ENCODE assay signal across 11 cellular contexts in the genomic region with DNA sequence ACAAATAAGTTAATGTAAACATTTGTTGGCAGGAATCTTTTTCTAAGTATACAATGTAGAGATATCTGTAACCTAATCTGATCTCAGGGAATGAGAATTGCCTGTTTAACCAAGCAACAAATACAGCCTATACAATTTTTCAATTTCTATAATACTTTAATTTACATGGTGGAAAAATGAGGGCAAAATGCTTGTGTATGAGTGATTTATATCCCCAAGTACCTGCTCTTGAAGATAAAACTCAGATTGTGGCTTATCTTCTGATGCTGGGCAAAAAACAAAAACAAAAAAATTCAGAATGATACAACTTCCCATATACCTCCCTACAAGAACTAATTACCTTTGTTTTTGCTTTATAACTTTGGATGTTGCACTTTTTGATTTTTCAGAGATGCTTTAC. TPM values are rescaled to one million over a fixed set of nuclear protein-coding genes. Genes with fewer than 3 reads are reported as not detected.
A peak's percentile ranks its signal among the peaks of the same experiment; 100 is the strongest.
DNase-seq lines count a peak whose midpoint lies in the region; ATAC-seq and TF ChIP-seq lines count a peak whose summit lies in the region.
"Had no signal": no experiment of that assay in that cellular context is flagged by ENCODE, and none has a peak within 500 bp of the region (broad histone marks: within the 10 kb centered on the region; RNA-seq: fewer than 3 reads in every experiment).

No MANE protein-coding gene starts in this region.

- no peaks in the 10 kb centered on the region for H3K9me3 ChIP-seq in CD4-positive, alpha-beta T cell (ENCODE audit: control insufficient read depth, low read length)
- H3K9me3 ChIP-seq in HUES48 (ENCODE audit: control insufficient read depth, insufficient read depth, low read length) (no peaks in the 10 kb centered on the region), mesenchymal stem cell (ENCODE audit: control insufficient read depth, low read length) (no peaks in the 10 kb centered on the region)
- H3K9me3 ChIP-seq: adrenal gland had no signal

- POLR2A ChIA-PET in CD4-positive, alpha-beta T cell (lab: Charles Lee), result interaction anchor here (4.0 kb wide), 1 partner anchor 121 kb away, joined by 32 read pairs; a partner anchor contains a TSS

- no peak overlapping the region for H2AK5ac ChIP-seq in mesenchymal stem cell (ENCODE audit: low read length, severe bottlenecking)

- H2BK5ac ChIP-seq in mesenchymal stem cell (ENCODE audit: low read depth, low read length, poor library complexity, severe bottlenecking), result no peak overlapping the region

- no peaks in the 10 kb centered on the region for H3K27me3 Mint-ChIP-seq in CD4-positive, alpha-beta T cell
- H3K27me3 Mint-ChIP-seq in activated naive CD8-positive, alpha-beta T cell treated with anti-CD3 and anti-CD28 coated beads, Interleukin-2, amount 50 U/mL, for 24 hours, result peaks cover 2% of the 10 kb centered on the region
- H3K27me3 Mint-ChIP-seq in Calu3 (ENCODE audit: unreplicated experiment), result no peaks in the 10 kb centered on the region

- H3K4me1 ChIP-seq in HUES48 (ENCODE audit: control insufficient read depth, insufficient read depth, low read length) (peaks cover 46% of the 10 kb centered on the region), mesenchymal stem cell (ENCODE audit: control insufficient read depth, insufficient read depth, low read depth, low read length) (peaks cover 3% of the 10 kb centered on the region)

- peaks cover 65% of the 10 kb centered on the region for H3K36me3 Mint-ChIP-seq in CD4-positive, alpha-beta T cell (ENCODE audit: low read depth)
- H3K36me3 Mint-ChIP-seq in activated naive CD8-positive, alpha-beta T cell treated with anti-CD3 and anti-CD28 coated beads, Interleukin-2, amount 50 U/mL, for 24 hours (ENCODE audit: low read depth), result peaks cover 45% of the 10 kb centered on the region
- H3K36me3 Mint-ChIP-seq in Calu3 (ENCODE audit: insufficient read depth, unreplicated experiment), result peaks cover 43% of the 10 kb centered on the region

- H3K23ac ChIP-seq in mesenchymal stem cell (ENCODE audit: low read length in 2 of 2), result no peak overlapping the region

- peaks cover 2% of the 10 kb centered on the region for H3K79me1 ChIP-seq in mesenchymal stem cell (replicated peaks; ENCODE audit: low read length, poor library complexity, severe bottlenecking)

- H3K4ac ChIP-seq in mesenchymal stem cell (ENCODE audit: low read depth in 1 of 2, low read length in 2 of 2), result no peak overlapping the region

- no peak overlapping the region for H2BK15ac ChIP-seq in mesenchymal stem cell (ENCODE audit: low read depth, poor library complexity, severe bottlenecking)

- H2AFZ ChIP-seq in mesenchymal stem cell (ENCODE audit: low read depth, low read length), result no peak overlapping the region

- peak overlapping the region; percentile 97 for H3K4me3 Mint-ChIP-seq in CD4-positive, alpha-beta T cell
- peak overlapping the region; percentile 99 for H3K4me3 Mint-ChIP-seq in activated naive CD8-positive, alpha-beta T cell treated with anti-CD3 and anti-CD28 coated beads, Interleukin-2, amount 50 U/mL, for 24 hours
- H3K4me3 Mint-ChIP-seq in Calu3 (ENCODE audit: low read depth, unreplicated experiment), result no peak overlapping the region

- peak overlapping the region; percentile 99 for H3K4me3 ChIP-seq in HUES48 (ENCODE audit: low read depth, low read length)
- H3K4me3 ChIP-seq in mesenchymal stem cell (ENCODE audit: insufficient read depth in 1 of 2, low read depth in 1 of 2, low read length in 2 of 2), result peak overlapping the region in 1 of 2 experiments; percentile 88

- H3K27me3 ChIP-seq in CD4-positive, alpha-beta T cell (ENCODE audit: control insufficient read depth, insufficient read depth, low read length), result no peaks in the 10 kb centered on the region
- no peaks in the 10 kb centered on the region for H3K27me3 ChIP-seq in HUES48 (ENCODE audit: control insufficient read depth, insufficient read depth, low read length)
- H3K27me3 ChIP-seq in mesenchymal stem cell (ENCODE audit: control insufficient read depth in 1 of 2, insufficient read depth in 1 of 2, low read length in 2 of 2), result no peaks in the 10 kb centered on the region
- H3K27me3 ChIP-seq: adrenal gland had no signal

- H2BK12ac ChIP-seq in mesenchymal stem cell (ENCODE audit: low read length in 2 of 2), result no peak overlapping the region

- H3K9ac ChIP-seq in HUES48 (ENCODE audit: low read depth, low read length) (no peak overlapping the region), mesenchymal stem cell (ENCODE audit: low read length) (peak overlapping the region; percentile 99)

- H3K4me1 Mint-ChIP-seq in CD4-positive, alpha-beta T cell (ENCODE audit: low read depth), result peaks cover 86% of the 10 kb centered on the region
- peaks cover 82% of the 10 kb centered on the region for H3K4me1 Mint-ChIP-seq in activated naive CD8-positive, alpha-beta T cell treated with anti-CD3 and anti-CD28 coated beads, Interleukin-2, amount 50 U/mL, for 24 hours
- H3K4me1 Mint-ChIP-seq in Calu3 (ENCODE audit: low read depth, unreplicated experiment), result peaks cover 44% of the 10 kb centered on the region

- no peak overlapping the region for H2BK120ac ChIP-seq in mesenchymal stem cell (ENCODE audit: low read depth, low read length)

- no peak overlapping the region for H3K14ac ChIP-seq in mesenchymal stem cell (ENCODE audit: low read length in 2 of 2)

- intact Hi-C loops in CD4-positive, alpha-beta T cell (cut with DNase I, micrococcal nuclease), result loop anchor here (2.0 to 10.0 kb wide), 3 partner anchors 121 to 1589 kb away; a partner anchor contains a TSS
- intact Hi-C loops in Calu3 (cut with micrococcal nuclease; ENCODE audit: unreplicated experiment), result no loop called here

- peaks cover 17% of the 10 kb centered on the region for H3K36me3 ChIP-seq in HUES48 (ENCODE audit: control insufficient read depth, insufficient read depth, low read length)
- H3K36me3 ChIP-seq in mesenchymal stem cell (ENCODE audit: control insufficient read depth in 1 of 2, insufficient read depth in 2 of 2, low read depth in 1 of 2, low read length in 2 of 2), result peaks cover 4 to 19% of the 10 kb centered on the region in 2 experiments

- H3K27ac Mint-ChIP-seq in CD4-positive, alpha-beta T cell, result peak overlapping the region; percentile 97
- H3K27ac Mint-ChIP-seq in activated naive CD8-positive, alpha-beta T cell treated with anti-CD3 and anti-CD28 coated beads, Interleukin-2, amount 50 U/mL, for 24 hours, result no peak overlapping the region
- H3K27ac Mint-ChIP-seq in Calu3 (ENCODE audit: unreplicated experiment), result no peak overlapping the region

- no peak overlapping the region for H4K8ac ChIP-seq in mesenchymal stem cell (ENCODE audit: low read length)

- CTCF ChIA-PET in CD4-positive, alpha-beta T cell (lab: Charles Lee), result no interaction called here
- CTCF ChIA-PET in Calu3 (lab: Charles Lee), result no interaction called here

- ATAC-seq in CD4-positive, alpha-beta T cell (ENCODE audit: poor library complexity), result no peak
- no peak for ATAC-seq in activated naive CD8-positive, alpha-beta T cell treated with anti-CD3 and anti-CD28 coated beads, Interleukin-2, amount 50 U/mL, for 24 hours
- ATAC-seq in HG03354 (IDR thresholded peaks at IDR 0.05; ENCODE audit: poor library complexity, severe bottlenecking, unreplicated experiment), result no peak

- H3K18ac ChIP-seq in mesenchymal stem cell (ENCODE audit: low read depth in 1 of 2, low read length in 2 of 2), result no peak overlapping the region

- H3K27ac ChIP-seq in CD4-positive, alpha-beta T cell (ENCODE audit: low read depth, low read length), result no peak overlapping the region
- H3K27ac ChIP-seq in HUES48 (ENCODE audit: low read depth, low read length) (no peak overlapping the region), mesenchymal stem cell (ENCODE audit: low read length, poor library complexity, severe bottlenecking) (no peak overlapping the region)

- TF ChIP-seq CTCF in CD4-positive, alpha-beta T cell (IDR thresholded peaks at IDR 0.05), result no peak
- TF ChIP-seq CTCF in Calu3 (IDR thresholded peaks at IDR 0.05; ENCODE audit: unreplicated experiment), result no peak

- no TSS peak for BruUV-seq in Calu3 (replicated peaks; lab: Mats Ljungman, UMichigan)

- DNase-seq in CD4-positive, alpha-beta T cell, result no peak
- DNase-seq in activated naive CD8-positive, alpha-beta T cell treated with anti-CD3 and anti-CD28 coated beads, Interleukin-2, amount 50 U/mL, for 24 hours, result no peak
- DNase-seq in mesenchymal stem cell (no peak), DMS53 treated with DMSO at 0.1 percent for 48 hours (lab: John Stamatoyannopoulos, UW; ENCODE audit: unreplicated experiment) (no peak), Calu3 (no peak), dermis blood vessel endothelial cell (no peak)
- DNase-seq: adrenal gland, COR-L47, NCI-H446 had no signal

- no peak overlapping the region for H3K4me2 ChIP-seq in mesenchymal stem cell (ENCODE audit: low read length, poor library complexity, severe bottlenecking)

- H3K9me3 Mint-ChIP-seq in CD4-positive, alpha-beta T cell, result no peaks in the 10 kb centered on the region
- H3K9me3 Mint-ChIP-seq in activated naive CD8-positive, alpha-beta T cell treated with anti-CD3 and anti-CD28 coated beads, Interleukin-2, amount 50 U/mL, for 24 hours, result no peaks in the 10 kb centered on the region
- no peaks in the 10 kb centered on the region for H3K9me3 Mint-ChIP-seq in Calu3 (ENCODE audit: low read depth, unreplicated experiment)

- H4K91ac ChIP-seq in mesenchymal stem cell (ENCODE audit: low read length), result no peak overlapping the region

RNA-seq across cellular contexts. Expression of a gene that starts 2.2 kb away (rescaled TPM):
- 100 to 1,000 TPM; 107 to 121 TPM for total RNA-seq in CD4-positive, alpha-beta T cell
- 117 TPM for polyA plus RNA-seq in mesenchymal stem cell (2013, experiment 1 of 2)
- polyA plus RNA-seq in mesenchymal stem cell (2013, experiment 2 of 2), result 115 TPM
- total RNA-seq in Calu3 (2022) (117 and 126 TPM in 2 replicates), dermis blood vessel endothelial cell (179 and 198 TPM in 2 replicates)
